ENCODE assay signal across 14 cellular contexts in genomic region chr6:90227165-90227564, GRCh38.
DNase-seq lines count a peak whose midpoint lies in the region; ATAC-seq and TF ChIP-seq lines count a peak whose summit lies in the region.
"Had no signal": no experiment of that assay in that cellular context is flagged by ENCODE, and none has a peak within 500 bp of the region (broad histone marks: within the 10 kb centered on the region; RNA-seq: fewer than 3 reads in every experiment).

No MANE protein-coding gene starts in this region.

- H3K9me3 Mint-ChIP-seq in activated naive CD4-positive, alpha-beta T cell treated with anti-CD3 and anti-CD28 coated beads, Interleukin-2, amount 50 U/mL, for 24 hours = peaks cover 3% of the 10 kb centered on the region
- H3K9me3 Mint-ChIP-seq in brain (peaks cover 4 to 10% (median 7%) of the 10 kb centered on the region in 5 experiments), mesothelial cell of epicardium (peaks cover 11% of the 10 kb centered on the region), CD14-positive monocyte (peaks cover 7 to 19% (median 17%) of the 10 kb centered on the region in 7 donors)
- peaks cover 11 to 13% of the 10 kb centered on the region in 2 donors for H3K9me3 Mint-ChIP-seq in stimulated activated naive CD8-positive, alpha-beta T cell treated with anti-CD3 and anti-CD28 coated beads, Interleukin-15, amount 100 ng/mL, for 72 hours

- no peak for ATAC-seq in stimulated activated naive CD8-positive, alpha-beta T cell treated with anti-CD3 and anti-CD28 coated beads, Interleukin-15, amount 100 ng/mL, for 72 hours
- no peak for ATAC-seq in HG03139 (IDR thresholded peaks at IDR 0.05; ENCODE audit: unreplicated experiment)

- peaks cover 53% of the 10 kb centered on the region for H3K36me3 Mint-ChIP-seq in activated naive CD4-positive, alpha-beta T cell treated with anti-CD3 and anti-CD28 coated beads, Interleukin-2, amount 50 U/mL, for 24 hours
- H3K36me3 Mint-ChIP-seq in brain (peaks cover 11% of the 10 kb centered on the region), mesothelial cell of epicardium (peaks cover 12% of the 10 kb centered on the region), CD14-positive monocyte (peaks cover 0 to 4% of the 10 kb centered on the region in 2 donors)

- no peak for DNase-seq in activated naive CD4-positive, alpha-beta T cell treated with Interleukin-2 at 50 U/mL for 16 hours
- DNase-seq in mesothelial cell of epicardium (ENCODE audit: low spot score in 2 of 2, unreplicated experiment in 2 of 2) = no peak
- DNase-seq in stimulated activated naive CD8-positive, alpha-beta T cell treated with anti-CD3 and anti-CD28 coated beads, Interleukin-15, amount 100 ng/mL, for 72 hours = no peak
- DNase-seq in CD14-positive monocyte (ENCODE audit: low spot score) = no peak
- DNase-seq in stimulated activated CD4-positive, alpha-beta T cell treated with anti-CD3 and anti-CD28 coated beads, Interleukin-4, amount 100 ng/mL, for 24 hours = no peak
- DNase-seq: activated CD4-positive, alpha-beta memory T cell treated with anti-CD3 and anti-CD28 coated beads for 36 hours; activated effector memory CD4-positive, alpha-beta T cell treated with Interleukin-2 at 50 U/mL for 16 hours; CD8-positive, alpha-beta memory T cell; NCI-H1694; stimulated activated CD4-positive, alpha-beta T cell treated with anti-CD3 and anti-CD28 coated beads, Interleukin-2, amount 100 ng/mL, for 24 hours; transverse colon had no signal

- peak overlapping the region; percentile 98 for H3K27ac Mint-ChIP-seq in activated naive CD4-positive, alpha-beta T cell treated with anti-CD3 and anti-CD28 coated beads, Interleukin-2, amount 50 U/mL, for 24 hours
- H3K27ac Mint-ChIP-seq in brain (peak overlapping the region; percentile 33 to 93 (median 59)), mesothelial cell of epicardium (peak overlapping the region; percentile 97), CD14-positive monocyte (no peak overlapping the region)
- peak overlapping the region; percentile 41 to 69 for H3K27ac Mint-ChIP-seq in stimulated activated naive CD8-positive, alpha-beta T cell treated with anti-CD3 and anti-CD28 coated beads, Interleukin-15, amount 100 ng/mL, for 72 hours
- H3K27ac Mint-ChIP-seq: activated CD4-positive, alpha-beta memory T cell treated with anti-CD3 and anti-CD28 coated beads for 36 hours had no signal

- no peaks in the 10 kb centered on the region for H3K27me3 Mint-ChIP-seq in activated naive CD4-positive, alpha-beta T cell treated with anti-CD3 and anti-CD28 coated beads, Interleukin-2, amount 50 U/mL, for 24 hours
- H3K27me3 Mint-ChIP-seq in brain = peaks cover 6% of the 10 kb centered on the region
- no peaks in the 10 kb centered on the region for H3K27me3 Mint-ChIP-seq in mesothelial cell of epicardium (ENCODE audit: low read depth)
- no peaks in the 10 kb centered on the region for H3K27me3 Mint-ChIP-seq in stimulated activated naive CD8-positive, alpha-beta T cell treated with anti-CD3 and anti-CD28 coated beads, Interleukin-15, amount 100 ng/mL, for 72 hours
- H3K27me3 Mint-ChIP-seq in CD14-positive monocyte (ENCODE audit: low read depth in 3 of 3) = peaks cover 0 to 2% (median 0%) of the 10 kb centered on the region in 3 donors
- H3K27me3 Mint-ChIP-seq: activated CD4-positive, alpha-beta memory T cell treated with anti-CD3 and anti-CD28 coated beads for 36 hours; CD8-positive, alpha-beta memory T cell had no signal

- no peak overlapping the region for H3K4me3 Mint-ChIP-seq in activated naive CD4-positive, alpha-beta T cell treated with anti-CD3 and anti-CD28 coated beads, Interleukin-2, amount 50 U/mL, for 24 hours
- H3K4me3 Mint-ChIP-seq in brain = peak overlapping the region; percentile 8 to 77 (median 52)
- no peak overlapping the region for H3K4me3 Mint-ChIP-seq in mesothelial cell of epicardium
- H3K4me3 Mint-ChIP-seq in stimulated activated naive CD8-positive, alpha-beta T cell treated with anti-CD3 and anti-CD28 coated beads, Interleukin-15, amount 100 ng/mL, for 72 hours = peak overlapping the region; percentile 55 to 62
- H3K4me3 Mint-ChIP-seq in CD14-positive monocyte = no peak overlapping the region
- H3K4me3 Mint-ChIP-seq: activated CD4-positive, alpha-beta memory T cell treated with anti-CD3 and anti-CD28 coated beads for 36 hours; CD8-positive, alpha-beta memory T cell had no signal

- TF ChIP-seq CTCF in brain (conservative IDR thresholded peaks at IDR 0.05) = no peak
- TF ChIP-seq CTCF in mesothelial cell of epicardium (IDR thresholded peaks at IDR 0.05; ENCODE audit: unreplicated experiment) = no peak
- TF ChIP-seq CTCF in CD14-positive monocyte (IDR thresholded peaks at IDR 0.05) = no peak

- intact Hi-C loops in CD14-positive monocyte (cut with micrococcal nuclease) = no loop called here

- H3K4me1 Mint-ChIP-seq in activated naive CD4-positive, alpha-beta T cell treated with anti-CD3 and anti-CD28 coated beads, Interleukin-2, amount 50 U/mL, for 24 hours = peaks cover 77% of the 10 kb centered on the region
- peaks cover 64% of the 10 kb centered on the region for H3K4me1 Mint-ChIP-seq in brain
- peaks cover 53% of the 10 kb centered on the region for H3K4me1 Mint-ChIP-seq in mesothelial cell of epicardium
- peaks cover 80% of the 10 kb centered on the region for H3K4me1 Mint-ChIP-seq in stimulated activated naive CD8-positive, alpha-beta T cell treated with anti-CD3 and anti-CD28 coated beads, Interleukin-15, amount 100 ng/mL, for 72 hours
- H3K4me1 Mint-ChIP-seq in CD14-positive monocyte = peaks cover 4% of the 10 kb centered on the region

Comparison
In these comparisons a context has a peak if more than half of its experiments do, and no peak if none do; other contexts are left out.
1. H3K27ac Mint-ChIP-seq: peak in activated naive CD4-positive, alpha-beta T cell treated with anti-CD3 and anti-CD28 coated beads, Interleukin-2, amount 50 U/mL, for 24 hours (single experiment), brain (5 of 5), mesothelial cell of epicardium (single experiment) and stimulated activated naive CD8-positive, alpha-beta T cell treated with anti-CD3 and anti-CD28 coated beads, Interleukin-15, amount 100 ng/mL, for 72 hours (2 of 2); none in CD14-positive monocyte (0 of 7).
2. H3K4me3 Mint-ChIP-seq: peak in brain (5 of 5) and stimulated activated naive CD8-positive, alpha-beta T cell treated with anti-CD3 and anti-CD28 coated beads, Interleukin-15, amount 100 ng/mL, for 72 hours (2 of 2); none in activated naive CD4-positive, alpha-beta T cell treated with anti-CD3 and anti-CD28 coated beads, Interleukin-2, amount 50 U/mL, for 24 hours (single experiment), mesothelial cell of epicardium (single experiment) and CD14-positive monocyte (0 of 2).